Comparison of ENCODE assay signal across 8 cellular contexts in the genomic region with DNA sequence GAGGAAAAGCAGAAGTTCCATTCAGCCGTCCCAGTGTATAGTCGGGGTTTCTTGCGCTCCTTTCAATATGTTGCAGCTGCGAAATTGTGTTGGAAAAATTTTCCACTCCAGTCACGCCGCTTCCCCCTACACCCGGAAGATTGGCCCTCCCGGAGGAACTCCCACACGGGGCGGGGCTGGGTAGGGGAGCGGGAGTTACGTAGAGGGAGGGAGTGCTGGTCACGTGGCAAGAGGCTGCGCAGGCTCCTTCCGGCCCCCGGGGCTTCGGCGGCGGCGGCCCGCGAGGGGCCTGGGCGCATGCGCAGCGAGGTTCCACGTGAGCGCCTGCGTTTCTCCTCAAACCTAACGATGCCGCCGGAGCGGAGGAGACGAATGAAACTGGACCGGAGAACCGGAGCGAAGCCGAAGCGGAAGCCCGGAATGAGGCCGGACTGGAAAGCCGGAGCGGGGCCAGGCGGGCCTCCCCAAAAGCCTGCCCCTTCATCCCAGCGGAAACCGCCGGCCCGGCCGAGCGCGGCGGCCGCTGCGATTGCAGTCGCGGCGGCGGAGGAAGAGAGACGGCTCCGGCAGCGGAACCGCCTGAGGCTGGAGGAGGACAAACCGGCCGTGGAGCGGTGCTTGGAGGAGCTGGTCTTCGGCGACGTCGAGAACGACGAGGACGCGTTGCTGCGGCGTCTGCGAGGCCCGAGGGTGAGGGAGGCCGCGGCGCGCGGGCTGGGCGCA. TPM values are rescaled to one million over a fixed set of nuclear protein-coding genes. Genes with fewer than 3 reads are reported as not detected.
DNase-seq lines count a peak whose midpoint lies in the region; ATAC-seq and TF ChIP-seq lines count a peak whose summit lies in the region.

A gene (plus strand): TSS at position 310 of the 723 bp plus-strand sequence. CDS start 39 bp downstream, at position 349.

- TF ChIP-seq CTCF in LNCaP clone FGC (IDR thresholded peaks at IDR 0.05; ENCODE audit: control insufficient read depth, extremely low read depth, insufficient read depth) (no peak), fibroblast of mammary gland (conservative IDR thresholded peaks at IDR 0.05; ENCODE audit: control insufficient read depth, insufficient read depth, low read depth, low read length) (no peak)

- peak within 1 kb of the TSS; percentile 92 to 99 (median 98) for H3K27ac Mint-ChIP-seq in naive thymus-derived CD8-positive, alpha-beta T cell
- H3K27ac Mint-ChIP-seq in stimulated activated naive B cell treated with anti-CD40 and anti-IgM and Interleukin-4, amounts not matched to agents 10 μg/mL and 1 μg/mL and 100 μg/mL, for 72 hours = peak within 1 kb of the TSS; percentile 99

- peak within 1 kb of the TSS; percentile 90 for H3K4me3 ChIP-seq in LNCaP clone FGC (ENCODE audit: low read depth, low read length)
- H3K4me3 ChIP-seq in fibroblast of mammary gland (ENCODE audit: control insufficient read depth, low read depth, low read length) = peak within 1 kb of the TSS; percentile 89

- POLR2A ChIA-PET in naive thymus-derived CD8-positive, alpha-beta T cell (lab: Charles Lee) = interaction anchor here (1.1 to 1.7 kb wide), 3 partner anchors 26 to 394 kb away, joined by 3 to 4 read pairs (median 3); a partner anchor contains a TSS

- peak; percentile 71 to 80 for ATAC-seq in naive thymus-derived CD8-positive, alpha-beta T cell
- ATAC-seq in stimulated activated naive B cell treated with anti-CD40 and anti-IgM and Interleukin-4, amounts not matched to agents 10 μg/mL and 1 μg/mL and 100 μg/mL, for 72 hours (replicated peaks) = peak; percentile 79 to 85

- H3K36me3 Mint-ChIP-seq in naive thymus-derived CD8-positive, alpha-beta T cell = peaks cover 0 to 53% (median 8%) of the 10 kb centered on the region in 3 donors
- H3K36me3 Mint-ChIP-seq in stimulated activated naive B cell treated with anti-CD40 and anti-IgM and Interleukin-4, amounts not matched to agents 10 μg/mL and 1 μg/mL and 100 μg/mL, for 72 hours = peaks cover 8 to 26% of the 10 kb centered on the region in 2 donors

- no peaks in the 10 kb centered on the region for H3K9me3 Mint-ChIP-seq in naive thymus-derived CD8-positive, alpha-beta T cell
- H3K9me3 Mint-ChIP-seq in stimulated activated naive B cell treated with anti-CD40 and anti-IgM and Interleukin-4, amounts not matched to agents 10 μg/mL and 1 μg/mL and 100 μg/mL, for 72 hours = no peaks in the 10 kb centered on the region

- no peaks in the 10 kb centered on the region for H3K27me3 Mint-ChIP-seq in naive thymus-derived CD8-positive, alpha-beta T cell
- H3K27me3 Mint-ChIP-seq in stimulated activated naive B cell treated with anti-CD40 and anti-IgM and Interleukin-4, amounts not matched to agents 10 μg/mL and 1 μg/mL and 100 μg/mL, for 72 hours = no peaks in the 10 kb centered on the region

- peaks cover 24 to 78% (median 65%) of the 10 kb centered on the region in 4 donors for H3K4me1 Mint-ChIP-seq in naive thymus-derived CD8-positive, alpha-beta T cell
- peaks cover 22 to 57% of the 10 kb centered on the region in 2 donors for H3K4me1 Mint-ChIP-seq in stimulated activated naive B cell treated with anti-CD40 and anti-IgM and Interleukin-4, amounts not matched to agents 10 μg/mL and 1 μg/mL and 100 μg/mL, for 72 hours

- peak within 1 kb of the TSS; percentile 85 to 99 (median 96) for H3K4me3 Mint-ChIP-seq in naive thymus-derived CD8-positive, alpha-beta T cell
- peak within 1 kb of the TSS; percentile 82 to 98 for H3K4me3 Mint-ChIP-seq in stimulated activated naive B cell treated with anti-CD40 and anti-IgM and Interleukin-4, amounts not matched to agents 10 μg/mL and 1 μg/mL and 100 μg/mL, for 72 hours

- DNase-seq in EL (peak; percentile 98), H4 (ENCODE audit: low spot score) (peak; percentile 97), LNCaP clone FGC (ENCODE audit: low read depth) (peak; percentile 91), RPMI8226 (peak; percentile 98), fibroblast of mammary gland (ENCODE audit: low read depth) (peak; percentile 95)
- peak; percentile 92 to 96 for DNase-seq in activated T-helper 1 cell treated with anti-CD3 and anti-CD28 coated beads, Interleukin-2, amount 50 U/mL, for 16 hours (ENCODE audit: low read depth in 1 of 2, low spot score in 1 of 2)
- peak; percentile 94 to 99 (median 97) for DNase-seq in naive thymus-derived CD8-positive, alpha-beta T cell
- DNase-seq in stimulated activated naive B cell treated with anti-CD40 and anti-IgM and Interleukin-4, amounts not matched to agents 10 μg/mL and 1 μg/mL and 100 μg/mL, for 72 hours = peak; percentile 93

RNA-seq across cellular contexts. Expression of the gene that starts here (rescaled TPM):
- 87.5 and 106 TPM in 2 replicates for total RNA-seq in H4 (2014; rRNA removed; shearing (Covaris generic))
- total RNA-seq in naive thymus-derived CD8-positive, alpha-beta T cell = 10 to 100 TPM; 46.1 to 49.3 TPM
- polyA plus RNA-seq in naive thymus-derived CD8-positive, alpha-beta T cell = 10 to 100 TPM; 42.5 to 70.8 (median 54.4) TPM

Comparison
In these comparisons a context has a peak if more than half of its experiments do, and no peak if none do; other contexts are left out.
1. Peak in every context shown above with its lines: DNase-seq, ATAC-seq and H3K4me3 ChIP-seq.